30 cellular contexts compared by ENCODE assay signal in the genomic region with DNA sequence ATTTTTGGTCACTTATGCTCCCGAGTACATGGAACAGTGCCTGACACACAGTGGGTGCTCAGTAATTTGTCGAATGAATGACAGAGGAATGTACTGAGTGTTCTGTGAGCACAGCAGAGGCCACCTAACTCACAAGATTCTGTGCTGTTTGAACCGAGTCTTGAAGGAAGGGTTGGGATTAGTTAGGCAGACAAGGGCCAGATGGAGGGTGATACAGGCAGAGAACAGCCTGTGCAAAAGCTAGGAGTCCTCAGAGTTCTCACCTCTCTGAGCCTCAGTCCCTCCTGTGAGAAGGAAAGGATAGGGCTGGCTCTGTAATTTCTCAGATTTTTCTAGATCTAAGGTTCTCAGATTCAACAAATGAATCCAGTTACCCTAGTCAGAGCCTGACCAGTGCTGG.
A peak's percentile ranks its signal among the peaks of the same experiment; 100 is the strongest.
DNase-seq lines count a peak whose midpoint lies in the region; ATAC-seq, FAIRE-seq and TF ChIP-seq lines count a peak whose summit lies in the region.
"Had no signal": no experiment of that assay in that cellular context is flagged by ENCODE, and none has a peak within 500 bp of the region (broad histone marks: within the 10 kb centered on the region; RNA-seq: fewer than 3 reads in every experiment).

No MANE protein-coding gene starts in this region.

- no peak overlapping the region for H3K27ac Mint-ChIP-seq in astrocyte (ENCODE audit: unreplicated experiment)
- H3K27ac Mint-ChIP-seq in activated naive CD4-positive, alpha-beta T cell treated with anti-CD3 and anti-CD28 coated beads, Interleukin-2, amount 50 U/mL, for 72 hours, result no peak overlapping the region
- no peak overlapping the region for H3K27ac Mint-ChIP-seq in neural progenitor cell
- H3K27ac Mint-ChIP-seq: memory B cell, progenitor cell of endocrine pancreas had no signal

- TF ChIP-seq POLR2A in HCT116 (IDR thresholded peaks at IDR 0.05; ENCODE audit: borderline replicate concordance, extremely low read depth, insufficient read depth, insufficient read length), result no peak
- TF ChIP-seq POLR2A in stomach (IDR thresholded peaks at IDR 0.05), result no peak
- no peak for TF ChIP-seq POLR2A in thyroid gland (IDR thresholded peaks at IDR 0.05)

- H3K18ac ChIP-seq in mesenchymal stem cell (ENCODE audit: low read depth in 1 of 2, low read length in 2 of 2), result no peak overlapping the region

- H3K9me3 ChIP-seq in HCT116 (ENCODE audit: control insufficient read depth in 1 of 2, insufficient read depth in 1 of 2, low read depth in 1 of 2, low read length in 2 of 2) (no peaks in the 10 kb centered on the region), astrocyte (ENCODE audit: insufficient read depth, low read depth, low read length) (no peaks in the 10 kb centered on the region), mesenchymal stem cell (ENCODE audit: control insufficient read depth, low read length) (no peaks in the 10 kb centered on the region), stomach (no peaks in the 10 kb centered on the region), neural progenitor cell (ENCODE audit: low read depth) (no peaks in the 10 kb centered on the region), thyroid gland (no peaks in the 10 kb centered on the region)
- H3K9me3 ChIP-seq: HAP-1, left lung, neutrophil, suprapubic skin had no signal

- TF ChIP-seq EP300 in stomach (IDR thresholded peaks at IDR 0.05), result no peak

- H2AFZ ChIP-seq in HCT116 (ENCODE audit: low read depth, low read length, poor library complexity, severe bottlenecking) (no peak overlapping the region), astrocyte (ENCODE audit: low read depth, low read length) (no peak overlapping the region), mesenchymal stem cell (ENCODE audit: low read depth, low read length) (no peak overlapping the region), neural progenitor cell (replicated peaks) (no peak overlapping the region)

- H3K14ac ChIP-seq in mesenchymal stem cell (ENCODE audit: low read length in 2 of 2), result no peak overlapping the region

- H3K27me3 Mint-ChIP-seq in astrocyte (ENCODE audit: low read depth, unreplicated experiment) (no peaks in the 10 kb centered on the region), neural progenitor cell (ENCODE audit: insufficient read depth, low read depth) (peaks cover 10% of the 10 kb centered on the region)
- H3K27me3 Mint-ChIP-seq: progenitor cell of endocrine pancreas had no signal

- TF ChIP-seq CTCF in HCT116 (IDR thresholded peaks at IDR 0.05 in 2 of 3, conservative IDR thresholded peaks at IDR 0.05 in 1 of 3; ENCODE audit: borderline replicate concordance in 1 of 3, insufficient read depth in 1 of 3, low read depth in 2 of 3, low read length in 2 of 3) (no peak), astrocyte (IDR thresholded peaks at IDR 0.05; ENCODE audit: insufficient read depth, low read depth, low read length) (no peak), stomach (IDR thresholded peaks at IDR 0.05) (no peak), neural progenitor cell (IDR thresholded peaks at IDR 0.05) (no peak), thyroid gland (IDR thresholded peaks at IDR 0.05) (no peak)

- no peak overlapping the region for H4K91ac ChIP-seq in mesenchymal stem cell (ENCODE audit: low read length)

- BruUV-seq in HCT116 (replicated peaks; lab: Mats Ljungman, UMichigan), result no TSS peak

- POLR2A ChIA-PET in HCT116 (lab: Charles Lee), result no interaction called here

- no peak overlapping the region for H4K8ac ChIP-seq in mesenchymal stem cell (ENCODE audit: low read length)

- WGBS in mesenchymal stem cell, result 81% methylated on average over 3 of the region's 3 CpGs
- WGBS in stomach, 5 donors, result 39 to 78% (median 75%) methylated on average over 3 of the region's 3 CpGs
- WGBS in thyroid gland, 2 donors, result 89% methylated on average over 3 of the region's 3 CpGs; no CpG with 5 or more reads in 1 of the 2 donors

- no peak for TF ChIP-seq RAD21 in HCT116 (IDR thresholded peaks at IDR 0.05; ENCODE audit: low read depth)

- H3K23ac ChIP-seq in mesenchymal stem cell (ENCODE audit: low read length in 2 of 2), result no peak overlapping the region

- H2BK15ac ChIP-seq in mesenchymal stem cell (ENCODE audit: low read depth, poor library complexity, severe bottlenecking), result no peak overlapping the region

- peak; percentile 82 for FAIRE-seq in astrocyte (lab: Jason Lieb, UNC)
- FAIRE-seq: bronchial epithelial cell, colon, islet of Langerhans, urothelium cell line had no signal

- CTCF ChIA-PET in HCT116 (lab: Charles Lee), result interaction anchor here (0.7 to 2.3 kb wide), 5 partner anchors 9 to 521 kb away, joined by 3 to 21 read pairs (median 3); no protein-coding TSS in a partner anchor

- no peak overlapping the region for H3K4me3 ChIP-seq in HCT116 (replicated peaks in 1 of 2; ENCODE audit: low read depth in 1 of 2, low read length in 2 of 2)
- no peak overlapping the region for H3K4me3 ChIP-seq in astrocyte (ENCODE audit: insufficient read depth, low read depth, low read length)
- no peak overlapping the region for H3K4me3 ChIP-seq in mesenchymal stem cell (ENCODE audit: insufficient read depth in 1 of 2, low read depth in 1 of 2, low read length in 2 of 2)
- H3K4me3 ChIP-seq in stomach, result no peak overlapping the region
- no peak overlapping the region for H3K4me3 ChIP-seq in neural progenitor cell
- H3K4me3 ChIP-seq in thyroid gland (replicated peaks in 1 of 3), result no peak overlapping the region
- H3K4me3 ChIP-seq: HAP-1, left lung had no signal

- H2BK12ac ChIP-seq in mesenchymal stem cell (ENCODE audit: low read length in 2 of 2), result peak overlapping the region in 1 of 2 experiments; percentile 66

- no peaks in the 10 kb centered on the region for H3K79me1 ChIP-seq in mesenchymal stem cell (replicated peaks; ENCODE audit: low read length, poor library complexity, severe bottlenecking)

- H3K9me3 Mint-ChIP-seq in astrocyte (ENCODE audit: unreplicated experiment) (no peaks in the 10 kb centered on the region), neural progenitor cell (no peaks in the 10 kb centered on the region)
- no peaks in the 10 kb centered on the region for H3K9me3 Mint-ChIP-seq in activated naive CD4-positive, alpha-beta T cell treated with anti-CD3 and anti-CD28 coated beads, Interleukin-2, amount 50 U/mL, for 72 hours
- H3K9me3 Mint-ChIP-seq: activated naive CD4-positive, alpha-beta T cell treated with anti-CD3 and anti-CD28 coated beads, Interleukin-2, amount 50 U/mL, for 24 hours; CD8-positive, alpha-beta memory T cell; memory B cell had no signal

- H2AK5ac ChIP-seq in mesenchymal stem cell (ENCODE audit: low read length, severe bottlenecking), result no peak overlapping the region

- peak overlapping the region; percentile 56; the same call in 1 of the 2 replicates for H3K4me2 ChIP-seq in HCT116 (ENCODE audit: low read length)
- no peak overlapping the region for H3K4me2 ChIP-seq in astrocyte (ENCODE audit: low read length)
- no peak overlapping the region for H3K4me2 ChIP-seq in mesenchymal stem cell (ENCODE audit: low read length, poor library complexity, severe bottlenecking)
- H3K4me2 ChIP-seq in neural progenitor cell, result no peak overlapping the region

- H3K4me3 Mint-ChIP-seq in astrocyte (ENCODE audit: unreplicated experiment), result no peak overlapping the region
- no peak overlapping the region for H3K4me3 Mint-ChIP-seq in neural progenitor cell
- H3K4me3 Mint-ChIP-seq: activated naive CD4-positive, alpha-beta T cell treated with anti-CD3 and anti-CD28 coated beads, Interleukin-2, amount 50 U/mL, for 24 hours; memory B cell had no signal

- H2BK5ac ChIP-seq in mesenchymal stem cell (ENCODE audit: low read depth, low read length, poor library complexity, severe bottlenecking), result no peak overlapping the region

- no peaks in the 10 kb centered on the region for H4K20me1 ChIP-seq in HCT116 (ENCODE audit: insufficient read depth)
- no peaks in the 10 kb centered on the region for H4K20me1 ChIP-seq in astrocyte (ENCODE audit: insufficient read depth, low read length)
- H4K20me1 ChIP-seq in neural progenitor cell (ENCODE audit: low read depth), result no peaks in the 10 kb centered on the region

- no peaks in the 10 kb centered on the region for H3K79me2 ChIP-seq in HCT116 (ENCODE audit: insufficient read depth, low read length)
- no peaks in the 10 kb centered on the region for H3K79me2 ChIP-seq in astrocyte (ENCODE audit: insufficient read depth, low read length)
- H3K79me2 ChIP-seq in neural progenitor cell (ENCODE audit: low read depth), result no peaks in the 10 kb centered on the region

- RAD21 ChIA-PET in HCT116 (lab: Charles Lee; ENCODE audit: low non-redundant PET in 1 of 2, low total read pairs in 2 of 2, uncharacterized antibody in 2 of 2, unreplicated experiment in 2 of 2), result no interaction called here

- intact Hi-C loops in HCT116 (cut with micrococcal nuclease) (loop anchor here (2.0 kb wide), 1 partner anchor 107 kb away; no protein-coding TSS in a partner anchor), stomach (cut with DNase I; ENCODE audit: low total_unique reads) (no loop called here), thyroid gland (cut with DNase I) (loop anchor here (5.0 kb wide), 1 partner anchor 113 kb away; the partner anchor contains the start of gene RTL5)

- no peaks in the 10 kb centered on the region for H3K27me3 ChIP-seq in HCT116 (ENCODE audit: insufficient read depth, low read length)
- H3K27me3 ChIP-seq in astrocyte (ENCODE audit: insufficient read depth, low read length), result no peaks in the 10 kb centered on the region
- peaks cover 0 to 68% of the 10 kb centered on the region in 2 experiments for H3K27me3 ChIP-seq in mesenchymal stem cell (ENCODE audit: control insufficient read depth in 1 of 2, insufficient read depth in 1 of 2, low read length in 2 of 2)
- peaks cover 0 to 18% (median 0%) of the 10 kb centered on the region in 3 donors for H3K27me3 ChIP-seq in stomach
- peaks cover 12% of the 10 kb centered on the region for H3K27me3 ChIP-seq in neural progenitor cell
- no peaks in the 10 kb centered on the region for H3K27me3 ChIP-seq in thyroid gland
- H3K27me3 ChIP-seq: suprapubic skin had no signal

- H3K36me3 Mint-ChIP-seq in astrocyte (ENCODE audit: low read depth, unreplicated experiment) (peaks cover 11% of the 10 kb centered on the region), neural progenitor cell (no peaks in the 10 kb centered on the region)
- no peaks in the 10 kb centered on the region for H3K36me3 Mint-ChIP-seq in activated naive CD4-positive, alpha-beta T cell treated with anti-CD3 and anti-CD28 coated beads, Interleukin-2, amount 50 U/mL, for 72 hours
- H3K36me3 Mint-ChIP-seq: activated naive CD4-positive, alpha-beta T cell treated with anti-CD3 and anti-CD28 coated beads, Interleukin-2, amount 50 U/mL, for 24 hours; CD8-positive, alpha-beta memory T cell; memory B cell had no signal

- no peaks in the 10 kb centered on the region for H3K9me2 ChIP-seq in HCT116 (ENCODE audit: insufficient read depth)

- H3F3A ChIP-seq in neural progenitor cell (ENCODE audit: low read depth), result no peaks in the 10 kb centered on the region

- H3K27ac ChIP-seq in HCT116 (ENCODE audit: low read depth, low read length) (no peak overlapping the region), astrocyte (ENCODE audit: low read depth, low read length) (no peak overlapping the region), mesenchymal stem cell (ENCODE audit: low read length, poor library complexity, severe bottlenecking) (no peak overlapping the region), stomach (peak overlapping the region in 4 of 5 donors; percentile 34 to 82 (median 62)), neural progenitor cell (no peak overlapping the region), thyroid gland (no peak overlapping the region)
- H3K27ac ChIP-seq: left lung, suprapubic skin had no signal

- no peak overlapping the region for H2BK120ac ChIP-seq in mesenchymal stem cell (ENCODE audit: low read depth, low read length)

- H3K9ac ChIP-seq in HCT116 (ENCODE audit: low read length) (no peak overlapping the region), astrocyte (ENCODE audit: low read length) (no peak overlapping the region), mesenchymal stem cell (ENCODE audit: low read length) (peak overlapping the region; percentile 64), neural progenitor cell (no peak overlapping the region)

- peaks cover 9% of the 10 kb centered on the region for H3K4me1 Mint-ChIP-seq in astrocyte (ENCODE audit: low read depth, unreplicated experiment)
- H3K4me1 Mint-ChIP-seq in neural progenitor cell, result peaks cover 15% of the 10 kb centered on the region

- ATAC-seq in HCT116, result no peak
- ATAC-seq in activated naive CD4-positive, alpha-beta T cell treated with anti-CD3 and anti-CD28 coated beads, Interleukin-2, amount 50 U/mL, for 72 hours, result no peak
- ATAC-seq in HG03135 (IDR thresholded peaks at IDR 0.05; ENCODE audit: unreplicated experiment), result no peak

- H3K36me3 ChIP-seq in HCT116 (ENCODE audit: control insufficient read depth in 1 of 2, insufficient read depth in 2 of 2, low read length in 2 of 2) (no peaks in the 10 kb centered on the region), astrocyte (ENCODE audit: insufficient read depth, low read length) (no peaks in the 10 kb centered on the region), mesenchymal stem cell (ENCODE audit: control insufficient read depth in 1 of 2, insufficient read depth in 2 of 2, low read depth in 1 of 2, low read length in 2 of 2) (no peaks in the 10 kb centered on the region), stomach (no peaks in the 10 kb centered on the region), neural progenitor cell (no peaks in the 10 kb centered on the region), thyroid gland (no peaks in the 10 kb centered on the region)
- H3K36me3 ChIP-seq: HAP-1, left lung, neutrophil, suprapubic skin had no signal

- H3K4me1 ChIP-seq in HCT116 (ENCODE audit: control insufficient read depth in 1 of 2, insufficient read depth in 2 of 2, low read length in 2 of 2) (peaks cover 7 to 12% of the 10 kb centered on the region in 2 experiments; a peak in 3 of 4 replicates), astrocyte (ENCODE audit: insufficient read depth, low read length) (peaks cover 7% of the 10 kb centered on the region), mesenchymal stem cell (ENCODE audit: control insufficient read depth, insufficient read depth, low read depth, low read length) (peaks cover 3% of the 10 kb centered on the region), stomach (peaks cover 0 to 39% (median 16%) of the 10 kb centered on the region in 4 donors), neural progenitor cell (no peaks in the 10 kb centered on the region), thyroid gland (no peaks in the 10 kb centered on the region)

- H3K4ac ChIP-seq in mesenchymal stem cell (ENCODE audit: low read depth in 1 of 2, low read length in 2 of 2), result no peak overlapping the region

- DNase-seq in HCT116 (ENCODE audit: low read depth, low spot score) (no peak), astrocyte (ENCODE audit: low read depth) (no peak), mesenchymal stem cell (no peak), stomach (no peak), neural progenitor cell (ENCODE audit: low spot score) (no peak), thyroid gland (no peak)
- no peak for DNase-seq in activated naive CD4-positive, alpha-beta T cell treated with anti-CD3 and anti-CD28 coated beads, Interleukin-2, amount 50 U/mL, for 72 hours (ENCODE audit: low spot score in 2 of 2)
- DNase-seq: ACHN; activated CD4-positive, alpha-beta T cell treated with anti-CD3 and anti-CD28 coated beads for 4 hours; CD8-positive, alpha-beta memory T cell; DMS153; effector memory CD4-positive, alpha-beta T cell; glutamatergic neuron; left lung; MV-4-11; NCI-H146; NCI-H345; stimulated activated CD4-positive, alpha-beta T cell treated with anti-CD3 and anti-CD28 coated beads, Interleukin-4, amount 100 ng/mL, for 4 hours; SW 1271 had no signal

Comparison
In these comparisons a context has a peak if more than half of its experiments do, and no peak if none do; other contexts are left out.
1. H3K27ac ChIP-seq: peak in stomach (4 of 5); none in HCT116 (single experiment), astrocyte (single experiment), mesenchymal stem cell (single experiment), neural progenitor cell (single experiment) and thyroid gland (0 of 3).